In genomic region chr2:44679584-44679983, GRCh38 we compare ENCODE assay signal across 10 cellular contexts.
"Had no signal": no experiment of that assay in that cellular context is flagged by ENCODE, and none has a peak within 500 bp of the region (broad histone marks: within the 10 kb centered on the region; RNA-seq: fewer than 3 reads in every experiment).

No MANE protein-coding gene starts in this region.

- ATAC-seq: activated CD4-positive, CD25-positive, alpha-beta regulatory T cell treated with anti-CD3 and anti-CD28 coated beads, Interleukin-2, amount 50 U/mL, for 24 hours; left colon had no signal

- H3K9me3 ChIP-seq: stomach, thoracic aorta had no signal

- H3K36me3 ChIP-seq: stomach, thoracic aorta had no signal

- DNase-seq: cortex of kidney; effector memory CD4-positive, alpha-beta T cell; left colon; mammary epithelial cell; stimulated activated CD4-positive, alpha-beta T cell treated with anti-CD3 and anti-CD28 coated beads, Interleukin-4, amount 100 ng/mL, for 4 hours; stomach; T-helper 2 cell had no signal

- H3K27ac ChIP-seq: skin epidermis, stomach, thoracic aorta had no signal

- H3K4me1 ChIP-seq: stomach had no signal

- H3K4me3 ChIP-seq: skin epidermis, stomach, thoracic aorta had no signal

- H3K27me3 ChIP-seq: stomach had no signal
